27 cellular contexts compared by ENCODE assay signal in genomic region chr16:23436992-23437391, GRCh38.
"Had no signal": no experiment of that assay in that cellular context is flagged by ENCODE, and none has a peak within 500 bp of the region (broad histone marks: within the 10 kb centered on the region; RNA-seq: fewer than 3 reads in every experiment).

No MANE protein-coding gene starts in this region.

- H3K4me2 ChIP-seq: smooth muscle cell had no signal

- H3K9ac ChIP-seq: parathyroid adenoma had no signal

- DNase-seq: dermis blood vessel endothelial cell; effector memory CD4-positive, alpha-beta T cell; hypothalamus; immature natural killer cell; islet precursor cell; kidney glomerular epithelial cell; natural killer cell; stimulated activated CD4-positive, alpha-beta T cell treated with anti-CD3 and anti-CD28 coated beads, Interleukin-12 subunit alpha, Interleukin-12 subunit beta, amount 100 ng/mL, for 4 hours; stimulated activated CD4-positive, alpha-beta T cell treated with anti-CD3 and anti-CD28 coated beads, Interleukin-1b, Interleukin-23, amount 100 ng/mL, for 48 hours; stimulated activated CD4-positive, alpha-beta T cell treated with anti-CD3 and anti-CD28 coated beads, Interleukin-4, amount 100 ng/mL, for 1 hour; stimulated activated CD8-positive, alpha-beta memory T cell treated with anti-CD3 and anti-CD28 coated beads, Interleukin-4, amount 100 ng/mL, for 48 hours; stimulated activated naive CD4-positive, alpha-beta T cell; stimulated activated naive CD8-positive, alpha-beta T cell treated with anti-CD3 and anti-CD28 coated beads, Interleukin-15, amount 100 ng/mL, for 72 hours; transverse colon; upper lobe of right lung; uterus had no signal

- H3K27ac Mint-ChIP-seq: immature natural killer cell; memory B cell; natural killer cell; stimulated activated naive CD8-positive, alpha-beta T cell treated with anti-CD3 and anti-CD28 coated beads, Interleukin-15, amount 100 ng/mL, for 72 hours had no signal

- H2AFZ ChIP-seq: parathyroid adenoma had no signal

- H3K36me3 ChIP-seq: uterus had no signal

- H3K9me3 ChIP-seq: neutrophil, prostate gland, right atrium auricular region, suprapubic skin, transverse colon, upper lobe of right lung, uterus had no signal

- H3K4me3 ChIP-seq: coronary artery, lung, prostate gland, right atrium auricular region, smooth muscle cell, suprapubic skin, transverse colon, upper lobe of right lung, uterus had no signal

- H3K27me3 ChIP-seq: neutrophil, right atrium auricular region, suprapubic skin, transverse colon, upper lobe of right lung, uterus had no signal

- H3K27me3 Mint-ChIP-seq: memory B cell; stimulated activated naive CD8-positive, alpha-beta T cell treated with anti-CD3 and anti-CD28 coated beads, Interleukin-15, amount 100 ng/mL, for 72 hours had no signal

- H3K4me1 ChIP-seq: parathyroid adenoma, right atrium auricular region, uterus had no signal

- H3K36me3 Mint-ChIP-seq: natural killer cell had no signal

- H3K9me3 Mint-ChIP-seq: immature natural killer cell; memory B cell; natural killer cell; neural crest cell; stimulated activated naive CD8-positive, alpha-beta T cell treated with anti-CD3 and anti-CD28 coated beads, Interleukin-15, amount 100 ng/mL, for 72 hours had no signal

- H3K27ac ChIP-seq: coronary artery, neutrophil, parathyroid adenoma, prostate gland, right atrium auricular region, suprapubic skin, transverse colon, upper lobe of right lung, uterus had no signal

- H3K4me3 Mint-ChIP-seq: immature natural killer cell; memory B cell; natural killer cell; neural crest cell; stimulated activated naive CD8-positive, alpha-beta T cell treated with anti-CD3 and anti-CD28 coated beads, Interleukin-15, amount 100 ng/mL, for 72 hours had no signal

- H3K4me1 Mint-ChIP-seq: memory B cell; natural killer cell; neural crest cell; stimulated activated naive CD8-positive, alpha-beta T cell treated with anti-CD3 and anti-CD28 coated beads, Interleukin-15, amount 100 ng/mL, for 72 hours had no signal

- ATAC-seq: natural killer cell; sciatic nerve; stimulated activated naive CD8-positive, alpha-beta T cell treated with anti-CD3 and anti-CD28 coated beads, Interleukin-15, amount 100 ng/mL, for 72 hours; upper lobe of right lung had no signal
